In genomic region chr2:219387284-219388126, GRCh38 we compare ENCODE assay signal across 8 cellular contexts. TPM values are rescaled to one million over a fixed set of nuclear protein-coding genes. Genes with fewer than 3 reads are reported as not detected.
A peak's percentile ranks its signal among the peaks of the same experiment; 100 is the strongest.
DNase-seq lines count a peak whose midpoint lies in the region; ATAC-seq and TF ChIP-seq lines count a peak whose summit lies in the region.

Gene DNPEP, minus strand, starts transcription at chr2:219387912. Its CDS starts 118 bp downstream, at chr2:219387794.

- no peak for TF ChIP-seq CTCF in activated B cell treated with CpG ODN at 0.5 μM for 24 hours (IDR thresholded peaks at IDR 0.05)
- peak in 1 of 11 experiments; percentile 32 for TF ChIP-seq CTCF in spleen (IDR thresholded peaks at IDR 0.05 in 8 of 11, conservative IDR thresholded peaks at IDR 0.05 in 3 of 11)

- no peaks in the 10 kb centered on the region for H3K9me3 Mint-ChIP-seq in activated B cell treated with CpG ODN at 0.5 μM for 24 hours

- peak within 1 kb of the TSS; percentile 95 for H3K4me3 Mint-ChIP-seq in activated B cell treated with CpG ODN at 0.5 μM for 24 hours

- peaks cover 47% of the 10 kb centered on the region for H3K36me3 Mint-ChIP-seq in activated B cell treated with CpG ODN at 0.5 μM for 24 hours (ENCODE audit: low read depth)

- peak; percentile 76 for ATAC-seq in GM18511 (IDR thresholded peaks at IDR 0.05; ENCODE audit: unreplicated experiment)
- ATAC-seq in HG02981 (IDR thresholded peaks at IDR 0.05; ENCODE audit: unreplicated experiment): peak; percentile 59
- peak; percentile 55 for ATAC-seq in activated B cell treated with CpG ODN at 0.5 μM for 24 hours (ENCODE audit: low read depth)

- 0 to 1% (median 1%) methylated on average over 25 to 78 of the region's 79 CpGs for WGBS in spleen, 5 donors

- peak in 1 of 3 donors; percentile 23 for TF ChIP-seq POLR2A in spleen (IDR thresholded peaks at IDR 0.05)

- peak within 1 kb of the TSS; percentile 93 for H3K27ac Mint-ChIP-seq in activated B cell treated with CpG ODN at 0.5 μM for 24 hours

- H3K27me3 Mint-ChIP-seq in activated B cell treated with CpG ODN at 0.5 μM for 24 hours: no peaks in the 10 kb centered on the region

- H3K27ac ChIP-seq in caudate nucleus (ENCODE audit: low read depth, low read length): peak within 1 kb of the TSS; percentile 60
- peak within 1 kb of the TSS; percentile 94 to 99 (median 96) for H3K27ac ChIP-seq in spleen

- H3K4me1 ChIP-seq in spleen: peaks cover 2 to 38% (median 20%) of the 10 kb centered on the region in 6 donors

- H3K27me3 ChIP-seq in spleen (replicated peaks in 1 of 7): no peaks in the 10 kb centered on the region

- intact Hi-C loops in activated B cell treated with CpG ODN at 0.5 μM for 24 hours (cut with micrococcal nuclease): loop anchor here (1.0 to 10.0 kb wide), 19 partner anchors 93 to 1171 kb away; partner anchors contain the start of genes AAMP, ANKZF1, ARPC2 and ATG9A
- intact Hi-C loops in spleen (cut with DNase I; ENCODE audit: low total_unique reads): no loop called here

- peaks cover 16% of the 10 kb centered on the region for H3K4me1 Mint-ChIP-seq in activated B cell treated with CpG ODN at 0.5 μM for 24 hours

- DNase-seq in A172 (ENCODE audit: low spot score): peak; percentile 73
- peak; percentile 98 for DNase-seq in NCI-H2171 (lab: John Stamatoyannopoulos, UW)
- DNase-seq in activated B cell treated with CpG ODN at 0.5 μM for 24 hours: peak; percentile 92
- DNase-seq in caudate nucleus (lab: John Stamatoyannopoulos, UW): peak in 47 of 61 donors; percentile 32 to 100 (median 99)
- peak; percentile 90 for DNase-seq in iris pigment epithelial cell (ENCODE audit: low read depth)
- DNase-seq in spleen: peak; percentile 99

- peaks cover 0 to 5% (median 0%) of the 10 kb centered on the region in 8 donors for H3K9me3 ChIP-seq in spleen

- peak within 1 kb of the TSS; percentile 69 to 86 (median 82) for H3K4me3 ChIP-seq in spleen

- POLR2A ChIA-PET in activated B cell treated with CpG ODN at 0.5 μM for 24 hours (lab: Charles Lee): interaction anchor here (0.6 to 2.6 kb wide), 35 partner anchors 9 to 1171 kb away, joined by 3 to 20 read pairs (median 6); partner anchors contain the start of genes ABCB6, ARPC2, BCS1L and CHPF

- CTCF ChIA-PET in activated B cell treated with CpG ODN at 0.5 μM for 24 hours (lab: Charles Lee): interaction anchor here (1.1 to 1.2 kb wide), 2 partner anchors 93 to 108 kb away, joined by 3 to 4 read pairs; partner anchors contain the start of gene DNAJB2

- peaks cover 5 to 41% (median 38%) of the 10 kb centered on the region in 6 donors for H3K36me3 ChIP-seq in spleen

RNA-seq across cellular contexts. Expression of gene DNPEP, which starts in this region (rescaled TPM):
- 81.7 and 91.5 TPM in 2 replicates for total RNA-seq in A172 (2014; rRNA removed; shearing (Covaris generic))
- total RNA-seq in activated B cell treated with CpG ODN at 0.5 μM for 24 hours (89.0 and 93.4 TPM in 2 replicates), spleen (10 to 100 TPM; 46.7 to 65.8 (median 59.2) TPM)
- polyA plus RNA-seq in spleen: 10 to 100 TPM; 74.4 to 92.8 (median 91.7) TPM

Comparison
In these comparisons a context has a peak if more than half of its experiments do, and no peak if none do; other contexts are left out.
1. Peak in every context shown above with its lines: DNase-seq, ATAC-seq, H3K4me3 ChIP-seq and H3K27ac ChIP-seq.